Comparison of ENCODE assay signal across 9 cellular contexts in genomic region chr3:51940648-51941421, GRCh38. TPM values are rescaled to one million over a fixed set of nuclear protein-coding genes. Genes with fewer than 3 reads are reported as not detected.
DNase-seq lines count a peak whose midpoint lies in the region; ATAC-seq and TF ChIP-seq lines count a peak whose summit lies in the region.
"Had no signal": no experiment of that assay in that cellular context is flagged by ENCODE, and none has a peak within 500 bp of the region (broad histone marks: within the 10 kb centered on the region; RNA-seq: fewer than 3 reads in every experiment).

No MANE protein-coding gene starts in this region.

- peak overlapping the region; percentile 63 for H3K27ac Mint-ChIP-seq in neural crest cell (ENCODE audit: unreplicated experiment)

- POLR2A ChIA-PET in BJ (lab: Charles Lee), result interaction anchor here (0.6 to 1.1 kb wide), 2 partner anchors 12 to 42 kb away, joined by 3 read pairs; no protein-coding TSS in a partner anchor

- no peaks in the 10 kb centered on the region for H3K9me3 Mint-ChIP-seq in neural crest cell

- H3K36me3 ChIP-seq in BJ (ENCODE audit: control insufficient read depth, insufficient read depth, low read length) (peaks cover 22% of the 10 kb centered on the region), MG63 (peaks cover 7% of the 10 kb centered on the region)

- H3K9me3 ChIP-seq in MG63, result no peaks in the 10 kb centered on the region

- H3K36me3 Mint-ChIP-seq in neural crest cell (ENCODE audit: low read depth), result no peaks in the 10 kb centered on the region

- no peaks in the 10 kb centered on the region for H3K27me3 Mint-ChIP-seq in neural crest cell (ENCODE audit: low read depth)

- H3K4me3 Mint-ChIP-seq in neural crest cell, result peak overlapping the region; percentile 95

- H3K27me3 ChIP-seq in BJ (ENCODE audit: control insufficient read depth, insufficient read depth, low read length) (no peaks in the 10 kb centered on the region), MG63 (no peaks in the 10 kb centered on the region)
- H3K27me3 ChIP-seq: foreskin keratinocyte had no signal

- H3K4me3 ChIP-seq in BJ (ENCODE audit: low read depth, low read length), result peak overlapping the region; percentile 63
- peak overlapping the region; percentile 88 for H3K4me3 ChIP-seq in MG63

- ATAC-seq in GM18520 (IDR thresholded peaks at IDR 0.05; ENCODE audit: unreplicated experiment), result no peak

- TF ChIP-seq CTCF in BJ (IDR thresholded peaks at IDR 0.05; ENCODE audit: insufficient read depth, low read depth, low read length), result no peak
- no peak for TF ChIP-seq CTCF in neural crest cell (conservative IDR thresholded peaks at IDR 0.05)

- peaks cover 28% of the 10 kb centered on the region for H3K4me1 Mint-ChIP-seq in neural crest cell

- CTCF ChIA-PET in BJ (lab: Yijun Ruan, JAX), result interaction anchor here (0.7 to 5.2 kb wide), 13 partner anchors 8 to 208 kb away, joined by 3 to 53 read pairs (median 10); partner anchors contain the start of genes ABHD14A, ABHD14B, GPR62 and PCBP4

- no peak for DNase-seq in BJ (ENCODE audit: low read depth)
- DNase-seq in MG63, result no peak
- DNase-seq in dermis blood vessel endothelial cell, result peak; percentile 15
- DNase-seq in neural crest cell (ENCODE audit: low read depth, low spot score), result no peak
- no peak for DNase-seq in NK-92 (lab: John Stamatoyannopoulos, UW; ENCODE audit: unreplicated experiment)
- DNase-seq in NCI-H2171 (lab: John Stamatoyannopoulos, UW), result no peak
- DNase-seq in D341Med (ENCODE audit: low spot score), result no peak
- DNase-seq: foreskin keratinocyte had no signal

RNA-seq across cellular contexts. Expression of gene RRP9, which starts 0.9 kb away (rescaled TPM):
- 16.5 and 23.4 TPM in 2 replicates for polyA plus RNA-seq in BJ (2011; rRNA removed)
- 15.0 and 21.0 TPM in 2 replicates for polyA minus RNA-seq in BJ (2011; rRNA and poly(A)+ RNA removed)
- total RNA-seq in MG63 (2014; rRNA removed; shearing (Covaris generic); ENCODE audit: low replicate concordance), result 59.3 and 78.5 TPM in 2 replicates
- 18.7 and 22.2 TPM in 2 replicates for total RNA-seq in dermis blood vessel endothelial cell
- 37.9 and 40.1 TPM in 2 replicates for total RNA-seq in neural crest cell

RNA-seq across cellular contexts. Expression of gene PARP3, which starts 1.3 kb away (rescaled TPM):
- 24.4 and 33.0 TPM in 2 replicates for polyA plus RNA-seq in BJ (2011; rRNA removed)
- 13.2 and 15.1 TPM in 2 replicates for polyA minus RNA-seq in BJ (2011; rRNA and poly(A)+ RNA removed)
- total RNA-seq in MG63 (2014; rRNA removed; shearing (Covaris generic); ENCODE audit: low replicate concordance), result 5.9 and 13.8 TPM in 2 replicates
- total RNA-seq in dermis blood vessel endothelial cell, result 9.9 and 17.9 TPM in 2 replicates
- 4.3 and 4.6 TPM in 2 replicates for total RNA-seq in neural crest cell

RNA-seq across cellular contexts. Expression of gene GPR62, which starts 14.3 kb away (rescaled TPM):
- not detected in 2 replicates for polyA plus RNA-seq in BJ (2011; rRNA removed)
- not detected in 2 replicates for polyA minus RNA-seq in BJ (2011; rRNA and poly(A)+ RNA removed)
- not detected in 2 replicates for total RNA-seq in MG63 (2014; rRNA removed; shearing (Covaris generic); ENCODE audit: low replicate concordance)
- not detected in 2 replicates for total RNA-seq in dermis blood vessel endothelial cell
- 0.18 and 0.23 TPM in 2 replicates for total RNA-seq in neural crest cell
- total RNA-seq: foreskin keratinocyte had no signal
- polyA plus RNA-seq: foreskin keratinocyte had no signal

RNA-seq across cellular contexts. Expression of gene PCBP4, which starts 26.4 kb away (rescaled TPM):
- 55.9 and 88.7 TPM in 2 replicates for polyA plus RNA-seq in BJ (2011; rRNA removed)
- polyA minus RNA-seq in BJ (2011; rRNA and poly(A)+ RNA removed), result 44.2 and 76.7 TPM in 2 replicates
- 24.8 and 28.1 TPM in 2 replicates for total RNA-seq in MG63 (2014; rRNA removed; shearing (Covaris generic); ENCODE audit: low replicate concordance)
- total RNA-seq in dermis blood vessel endothelial cell (26.2 and 31.3 TPM in 2 replicates), neural crest cell (228 and 235 TPM in 2 replicates)

RNA-seq across cellular contexts. Expression of gene ABHD14B, which starts 33.0 kb away (rescaled TPM):
- 53.6 and 61.1 TPM in 2 replicates for polyA plus RNA-seq in BJ (2011; rRNA removed)
- polyA minus RNA-seq in BJ (2011; rRNA and poly(A)+ RNA removed), result 24.5 and 35.5 TPM in 2 replicates
- 10.0 and 15.6 TPM in 2 replicates for total RNA-seq in MG63 (2014; rRNA removed; shearing (Covaris generic); ENCODE audit: low replicate concordance)
- total RNA-seq in dermis blood vessel endothelial cell (16.8 and 18.7 TPM in 2 replicates), neural crest cell (4.7 and 6.2 TPM in 2 replicates)
